ENCODE assay signal across 12 cellular contexts in the genomic region with DNA sequence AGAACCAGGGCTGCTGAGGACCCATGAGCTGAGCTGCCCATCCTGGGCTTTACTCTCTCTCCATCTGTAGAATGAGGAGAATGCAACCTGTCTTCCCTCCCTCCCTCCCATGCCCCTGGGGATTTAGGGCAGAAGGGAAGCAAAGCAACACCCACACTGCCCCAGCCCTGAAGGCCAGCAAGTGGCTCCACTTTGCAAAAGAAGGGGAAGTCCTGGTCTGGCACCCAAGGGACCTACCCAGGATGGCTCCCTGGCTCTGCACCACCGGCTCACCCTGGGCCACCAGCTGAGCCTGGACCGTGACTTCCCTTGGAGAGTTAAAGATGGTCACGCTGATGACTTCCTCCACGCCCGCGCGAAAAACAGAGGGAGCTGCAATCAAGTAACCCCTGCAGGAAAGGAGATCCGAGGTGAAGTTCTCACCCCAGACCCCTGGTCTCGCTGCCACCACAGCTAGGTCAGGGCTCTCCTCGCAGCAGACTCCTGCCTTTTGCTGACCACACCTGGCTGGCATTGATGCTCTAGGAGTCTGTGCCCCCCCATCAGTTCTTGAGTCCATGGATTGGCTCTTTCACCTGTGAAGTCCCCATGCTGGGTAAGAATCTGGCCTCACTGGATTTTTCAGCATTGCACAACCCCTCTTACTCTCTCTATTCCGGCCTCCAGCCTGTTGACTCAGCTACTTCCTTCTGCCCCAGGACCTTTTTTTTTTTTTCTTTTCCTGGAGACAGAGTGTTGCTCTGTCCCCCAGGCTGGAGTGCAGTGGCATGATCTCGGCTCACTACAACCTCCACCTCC. TPM values are rescaled to one million over a fixed set of nuclear protein-coding genes. Genes with fewer than 3 reads are reported as not detected.
DNase-seq lines count a peak whose midpoint lies in the region; ATAC-seq and TF ChIP-seq lines count a peak whose summit lies in the region.
"Had no signal": no experiment of that assay in that cellular context is flagged by ENCODE, and none has a peak within 500 bp of the region (broad histone marks: within the 10 kb centered on the region; RNA-seq: fewer than 3 reads in every experiment).

No MANE protein-coding gene starts in this region.

- no peak overlapping the region for H3K4me3 ChIP-seq in gastroesophageal sphincter
- H3K4me3 ChIP-seq: testis had no signal

- 78% methylated on average over 4 of the region's 12 CpGs; no CpG with 5 or more reads in 1 of the 2 donors for WGBS in gastroesophageal sphincter (ENCODE audit: low coverage in 1 of 2), 2 donors

- peak overlapping the region; percentile 46 for H3K27ac Mint-ChIP-seq in activated B cell treated with CpG ODN at 0.5 μM for 24 hours
- H3K27ac Mint-ChIP-seq in stimulated activated naive B cell treated with anti-CD40 and anti-IgM and Interleukin-4, amounts not matched to agents 10 μg/mL and 1 μg/mL and 100 μg/mL, for 72 hours = no peak overlapping the region
- H3K27ac Mint-ChIP-seq: activated naive CD8-positive, alpha-beta T cell treated with anti-CD3 and anti-CD28 coated beads, Interleukin-2, amount 10 ng/mL, durations not matched to agents 7 days and 5 days had no signal

- no peak overlapping the region for H3K27ac ChIP-seq in gastroesophageal sphincter
- H3K27ac ChIP-seq: KMS-11, testis had no signal

- DNase-seq in HuH-7.5 (ENCODE audit: low spot score) = peak; percentile 45
- no peak for DNase-seq in activated B cell treated with CpG ODN at 0.5 μM for 24 hours
- DNase-seq in left cardiac atrium = no peak
- DNase-seq in stimulated activated naive B cell treated with anti-CD40 and anti-IgM and Interleukin-4, amounts not matched to agents 10 μg/mL and 1 μg/mL and 100 μg/mL, for 72 hours = no peak
- no peak for DNase-seq in RPMI8226
- DNase-seq in iPS-NIHi11 (ENCODE audit: low spot score) = no peak
- DNase-seq in posterior cingulate gyrus = no peak
- DNase-seq: activated naive CD8-positive, alpha-beta T cell treated with anti-CD3 and anti-CD28 coated beads, Interleukin-2, amount 10 ng/mL, durations not matched to agents 7 days and 5 days; kidney glomerular epithelial cell; testis had no signal

- no peak for TF ChIP-seq EP300 in gastroesophageal sphincter (IDR thresholded peaks at IDR 0.05)

- TF ChIP-seq CTCF in activated B cell treated with CpG ODN at 0.5 μM for 24 hours (IDR thresholded peaks at IDR 0.05) (no peak), gastroesophageal sphincter (IDR thresholded peaks at IDR 0.05) (no peak)

- H3K27me3 ChIP-seq in gastroesophageal sphincter = peaks cover 42% of the 10 kb centered on the region
- H3K27me3 ChIP-seq: testis had no signal

- H3K27me3 Mint-ChIP-seq in activated B cell treated with CpG ODN at 0.5 μM for 24 hours = peaks cover 20% of the 10 kb centered on the region
- H3K27me3 Mint-ChIP-seq in stimulated activated naive B cell treated with anti-CD40 and anti-IgM and Interleukin-4, amounts not matched to agents 10 μg/mL and 1 μg/mL and 100 μg/mL, for 72 hours = peaks cover 24 to 35% of the 10 kb centered on the region in 2 donors

- H3K9me3 Mint-ChIP-seq in activated B cell treated with CpG ODN at 0.5 μM for 24 hours = peaks cover 19% of the 10 kb centered on the region
- peaks cover 12 to 27% of the 10 kb centered on the region in 2 donors for H3K9me3 Mint-ChIP-seq in stimulated activated naive B cell treated with anti-CD40 and anti-IgM and Interleukin-4, amounts not matched to agents 10 μg/mL and 1 μg/mL and 100 μg/mL, for 72 hours

- H3K4me1 ChIP-seq in gastroesophageal sphincter = peaks cover 0 to 13% (median 0%) of the 10 kb centered on the region in 3 donors
- H3K4me1 ChIP-seq: testis had no signal

- ATAC-seq in activated B cell treated with CpG ODN at 0.5 μM for 24 hours (ENCODE audit: low read depth) (no peak), left cardiac atrium (peak; percentile 38 to 53), gastroesophageal sphincter (no peak)
- ATAC-seq in stimulated activated naive B cell treated with anti-CD40 and anti-IgM and Interleukin-4, amounts not matched to agents 10 μg/mL and 1 μg/mL and 100 μg/mL, for 72 hours (replicated peaks) = peak; percentile 64 to 66

- peaks cover 5% of the 10 kb centered on the region for H3K36me3 Mint-ChIP-seq in activated B cell treated with CpG ODN at 0.5 μM for 24 hours (ENCODE audit: low read depth)
- peaks cover 9 to 16% of the 10 kb centered on the region in 2 donors for H3K36me3 Mint-ChIP-seq in stimulated activated naive B cell treated with anti-CD40 and anti-IgM and Interleukin-4, amounts not matched to agents 10 μg/mL and 1 μg/mL and 100 μg/mL, for 72 hours

- H3K4me3 Mint-ChIP-seq in activated B cell treated with CpG ODN at 0.5 μM for 24 hours = no peak overlapping the region
- no peak overlapping the region for H3K4me3 Mint-ChIP-seq in stimulated activated naive B cell treated with anti-CD40 and anti-IgM and Interleukin-4, amounts not matched to agents 10 μg/mL and 1 μg/mL and 100 μg/mL, for 72 hours
- H3K4me3 Mint-ChIP-seq: activated naive CD8-positive, alpha-beta T cell treated with anti-CD3 and anti-CD28 coated beads, Interleukin-2, amount 10 ng/mL, durations not matched to agents 7 days and 5 days had no signal

- no peak for TF ChIP-seq POLR2A in gastroesophageal sphincter (IDR thresholded peaks at IDR 0.05)

- CTCF ChIA-PET in activated B cell treated with CpG ODN at 0.5 μM for 24 hours (lab: Charles Lee) = no interaction called here

- intact Hi-C loops in activated B cell treated with CpG ODN at 0.5 μM for 24 hours (cut with micrococcal nuclease) = no loop called here
- intact Hi-C loops in left cardiac atrium (cut with DNase I) = no loop called here
- intact Hi-C loops in posterior cingulate gyrus (cut with DNase I) = no loop called here

- H3K9me3 ChIP-seq in gastroesophageal sphincter = peaks cover 0 to 31% (median 0%) of the 10 kb centered on the region in 3 donors
- H3K9me3 ChIP-seq: testis had no signal

- no peaks in the 10 kb centered on the region for H3K36me3 ChIP-seq in gastroesophageal sphincter

- POLR2A ChIA-PET in activated B cell treated with CpG ODN at 0.5 μM for 24 hours (lab: Charles Lee) = no interaction called here

- H3K4me1 Mint-ChIP-seq in activated B cell treated with CpG ODN at 0.5 μM for 24 hours = peaks cover 13% of the 10 kb centered on the region
- H3K4me1 Mint-ChIP-seq in stimulated activated naive B cell treated with anti-CD40 and anti-IgM and Interleukin-4, amounts not matched to agents 10 μg/mL and 1 μg/mL and 100 μg/mL, for 72 hours = peaks cover 14 to 19% of the 10 kb centered on the region in 2 donors
- H3K4me1 Mint-ChIP-seq: activated naive CD8-positive, alpha-beta T cell treated with anti-CD3 and anti-CD28 coated beads, Interleukin-2, amount 10 ng/mL, durations not matched to agents 7 days and 5 days had no signal

RNA-seq across cellular contexts. Expression of a gene that starts 4.6 kb away (rescaled TPM):
- total RNA-seq in activated B cell treated with CpG ODN at 0.5 μM for 24 hours (1.7 and 1.8 TPM in 2 replicates), left cardiac atrium (10 to 100 TPM in 1 of 2 donors, 1 to 10 TPM in 1; 8.9 to 11.3 TPM), gastroesophageal sphincter (10 to 100 TPM in 1 of 4 donors, 1 to 10 TPM in 3; 6.9 to 12.0 (median 9.2) TPM)

RNA-seq across cellular contexts. Expression of a gene that starts 53.3 kb away (rescaled TPM):
- total RNA-seq in activated B cell treated with CpG ODN at 0.5 μM for 24 hours (15.8 and 17.8 TPM in 2 replicates), left cardiac atrium (1 to 10 TPM; 3.9 to 5.0 TPM), gastroesophageal sphincter (1 to 10 TPM; 3.2 to 6.4 (median 5.5) TPM)

RNA-seq across cellular contexts. Expression of a gene that starts 53.6 kb away (rescaled TPM):
- total RNA-seq in activated B cell treated with CpG ODN at 0.5 μM for 24 hours = 217 and 239 TPM in 2 replicates
- total RNA-seq in left cardiac atrium = 10 to 100 TPM; 32.5 to 44.6 TPM
- 10 to 100 TPM; 38.1 to 77.7 (median 66.2) TPM for total RNA-seq in gastroesophageal sphincter

Comparison
In these comparisons a context has a peak if more than half of its experiments do, and no peak if none do; other contexts are left out.
1. ATAC-seq: peak in left cardiac atrium (2 of 2) and stimulated activated naive B cell treated with anti-CD40 and anti-IgM and Interleukin-4, amounts not matched to agents 10 μg/mL and 1 μg/mL and 100 μg/mL, for 72 hours (2 of 2); none in activated B cell treated with CpG ODN at 0.5 μM for 24 hours (single experiment) and gastroesophageal sphincter (single experiment).